Comparison of ENCODE assay signal across 8 cellular contexts in the genomic region with DNA sequence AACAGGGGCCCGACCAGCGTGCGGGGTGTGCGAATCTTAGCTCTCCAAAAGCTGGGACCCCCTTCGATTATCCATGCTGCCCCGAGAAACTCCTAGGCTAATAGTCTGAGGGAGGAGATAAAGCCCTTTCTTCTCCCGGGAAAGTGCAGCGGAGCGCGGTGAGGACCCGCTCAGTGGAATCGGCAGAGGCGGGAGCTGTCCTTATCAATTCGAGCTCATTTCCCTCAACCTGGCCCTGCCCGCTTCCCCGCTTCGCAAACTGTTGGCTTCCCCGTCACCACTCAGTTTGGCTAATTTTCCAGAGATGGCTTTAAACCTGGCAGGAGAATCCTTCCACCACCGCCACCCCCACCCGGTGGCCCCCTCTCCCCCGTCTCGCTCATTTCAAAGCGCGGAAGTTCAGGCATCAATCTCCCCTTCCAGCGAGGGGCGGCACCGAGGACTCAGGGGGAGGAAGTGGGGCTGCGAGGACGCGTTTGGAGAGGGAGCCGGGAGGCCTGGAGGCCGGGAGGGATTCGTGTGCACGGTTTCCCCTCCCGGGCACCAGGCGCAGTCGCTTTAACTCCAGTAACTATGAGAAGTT. TPM values are rescaled to one million over a fixed set of nuclear protein-coding genes. Genes with fewer than 3 reads are reported as not detected.
A peak's percentile ranks its signal among the peaks of the same experiment; 100 is the strongest.
DNase-seq lines count a peak whose midpoint lies in the region; ATAC-seq and TF ChIP-seq lines count a peak whose summit lies in the region.

No MANE protein-coding gene starts in this region.

- H3K4me3 ChIP-seq in KMS-11 (IDR thresholded peaks at IDR 0.05; ENCODE audit: insufficient read depth, low read depth, low read length) (peak overlapping the region; percentile 33), aorta (ENCODE audit: low read length in 2 of 2) (peak overlapping the region; percentile 12 to 52)

- peak overlapping the region; percentile 89 for H2AFZ ChIP-seq in KMS-11 (ENCODE audit: low read depth)

- H4K20me1 ChIP-seq in KMS-11 (ENCODE audit: insufficient read depth) = no peaks in the 10 kb centered on the region

- WGBS in aorta, 2 donors = 1 to 2% methylated on average over 32 to 37 of the region's 37 CpGs

- TF ChIP-seq CTCF in CD14-positive monocyte (IDR thresholded peaks at IDR 0.05) (no peak), KMS-11 (conservative IDR thresholded peaks at IDR 0.05; ENCODE audit: low read depth, low read length) (no peak), brain (conservative IDR thresholded peaks at IDR 0.05) (no peak), mesothelial cell of epicardium (IDR thresholded peaks at IDR 0.05; ENCODE audit: unreplicated experiment) (no peak)

- H3K9ac ChIP-seq in KMS-11 = peak overlapping the region; percentile 35; the same call in 1 of the 2 replicates

- H3K36me3 ChIP-seq in KMS-11 (ENCODE audit: insufficient read depth) (no peaks in the 10 kb centered on the region), aorta (ENCODE audit: control insufficient read depth in 1 of 2, insufficient read depth in 2 of 2, low read length in 1 of 2) (no peaks in the 10 kb centered on the region)

- no peaks in the 10 kb centered on the region for H3K27me3 ChIP-seq in KMS-11 (ENCODE audit: insufficient read depth, low read depth)
- H3K27me3 ChIP-seq in aorta (ENCODE audit: control insufficient read depth in 1 of 2, insufficient read depth in 2 of 2, low read length in 1 of 2) = peaks cover 0 to 2% of the 10 kb centered on the region in 2 donors

- H3K27ac Mint-ChIP-seq in CD14-positive monocyte (no peak overlapping the region), brain (peak overlapping the region in 4 of 5 experiments; percentile 69 to 96 (median 74)), mesothelial cell of epicardium (no peak overlapping the region)

- H3K4me1 Mint-ChIP-seq in CD14-positive monocyte (no peaks in the 10 kb centered on the region), brain (peaks cover 47% of the 10 kb centered on the region), mesothelial cell of epicardium (peaks cover 22% of the 10 kb centered on the region)

- H3K27me3 Mint-ChIP-seq in CD14-positive monocyte (ENCODE audit: low read depth in 3 of 3) (peaks cover 58 to 67% (median 65%) of the 10 kb centered on the region in 3 donors), brain (peaks cover 40% of the 10 kb centered on the region), mesothelial cell of epicardium (ENCODE audit: low read depth) (peaks cover 86% of the 10 kb centered on the region)

- peak overlapping the region; percentile 52 for H3K4me2 ChIP-seq in KMS-11

- ATAC-seq in aorta (ENCODE audit: low FRiP score) (no peak), HG03521 (IDR thresholded peaks at IDR 0.05; ENCODE audit: unreplicated experiment) (no peak), HG03354 (IDR thresholded peaks at IDR 0.05; ENCODE audit: poor library complexity, severe bottlenecking, unreplicated experiment) (no peak), GM18520 (IDR thresholded peaks at IDR 0.05; ENCODE audit: unreplicated experiment) (no peak)

- DNase-seq in CD14-positive monocyte (ENCODE audit: low spot score) = no peak
- DNase-seq in mesothelial cell of epicardium (ENCODE audit: low spot score in 2 of 2, unreplicated experiment in 2 of 2) = peak in 1 of 2 experiments; percentile 42
- no peak for DNase-seq in aorta

- H3K9me3 Mint-ChIP-seq in CD14-positive monocyte = peaks cover 0 to 9% (median 7%) of the 10 kb centered on the region in 7 donors
- H3K9me3 Mint-ChIP-seq in brain = no peaks in the 10 kb centered on the region
- no peaks in the 10 kb centered on the region for H3K9me3 Mint-ChIP-seq in mesothelial cell of epicardium

- no peaks in the 10 kb centered on the region for H3K4me1 ChIP-seq in KMS-11 (ENCODE audit: low read depth, poor library complexity, severe bottlenecking)
- no peaks in the 10 kb centered on the region for H3K4me1 ChIP-seq in aorta (ENCODE audit: control insufficient read depth in 1 of 2, insufficient read depth in 2 of 2, low read length in 2 of 2)

- H3K36me3 Mint-ChIP-seq in CD14-positive monocyte (no peaks in the 10 kb centered on the region), brain (no peaks in the 10 kb centered on the region), mesothelial cell of epicardium (no peaks in the 10 kb centered on the region)

- H3K4me3 Mint-ChIP-seq in CD14-positive monocyte (peak overlapping the region; percentile 24 to 57), brain (peak overlapping the region; percentile 78 to 90 (median 88)), mesothelial cell of epicardium (peak overlapping the region; percentile 65)

- intact Hi-C loops in CD14-positive monocyte (cut with micrococcal nuclease) (no loop called here), aorta (cut with DNase I) (no loop called here)

- H3K27ac ChIP-seq in KMS-11 (no peak overlapping the region), aorta (ENCODE audit: low read depth in 1 of 2, low read length in 2 of 2) (no peak overlapping the region)

- no peaks in the 10 kb centered on the region for H3K9me3 ChIP-seq in aorta (ENCODE audit: control insufficient read depth, low read length)

- no peaks in the 10 kb centered on the region for H3K79me2 ChIP-seq in KMS-11 (ENCODE audit: insufficient read depth, low read depth)

RNA-seq across cellular contexts. Expression of a gene that starts 1.6 kb away (rescaled TPM):
- polyA plus RNA-seq in CD14-positive monocyte (not detected), brain (ENCODE audit: insufficient read depth, low read depth, low replicate concordance) (9.5 TPM), aorta (not detected)
- total RNA-seq in mesothelial cell of epicardium (0.04 to 0.11 TPM (median 0.09 TPM) in 3 replicates), aorta (under 1 TPM; 0.09 to 0.36 TPM)

Comparison
In these comparisons a context has a peak if more than half of its experiments do, and no peak if none do; other contexts are left out.
1. H3K27ac Mint-ChIP-seq: peak in brain (4 of 5); none in CD14-positive monocyte (0 of 7) and mesothelial cell of epicardium (single experiment).
2. RNA of a gene that starts 1.6 kb away (polyA plus RNA-seq): 9.5 TPM in brain (single experiment); not detected in CD14-positive monocyte and not detected in aorta; every median in the first group is over 10 times any median in the second.
3. Peak in every context shown above with its lines, with median percentiles within 50 percentile points of each other: H3K4me3 Mint-ChIP-seq.